7 cellular contexts compared by ENCODE assay signal in the genomic region with DNA sequence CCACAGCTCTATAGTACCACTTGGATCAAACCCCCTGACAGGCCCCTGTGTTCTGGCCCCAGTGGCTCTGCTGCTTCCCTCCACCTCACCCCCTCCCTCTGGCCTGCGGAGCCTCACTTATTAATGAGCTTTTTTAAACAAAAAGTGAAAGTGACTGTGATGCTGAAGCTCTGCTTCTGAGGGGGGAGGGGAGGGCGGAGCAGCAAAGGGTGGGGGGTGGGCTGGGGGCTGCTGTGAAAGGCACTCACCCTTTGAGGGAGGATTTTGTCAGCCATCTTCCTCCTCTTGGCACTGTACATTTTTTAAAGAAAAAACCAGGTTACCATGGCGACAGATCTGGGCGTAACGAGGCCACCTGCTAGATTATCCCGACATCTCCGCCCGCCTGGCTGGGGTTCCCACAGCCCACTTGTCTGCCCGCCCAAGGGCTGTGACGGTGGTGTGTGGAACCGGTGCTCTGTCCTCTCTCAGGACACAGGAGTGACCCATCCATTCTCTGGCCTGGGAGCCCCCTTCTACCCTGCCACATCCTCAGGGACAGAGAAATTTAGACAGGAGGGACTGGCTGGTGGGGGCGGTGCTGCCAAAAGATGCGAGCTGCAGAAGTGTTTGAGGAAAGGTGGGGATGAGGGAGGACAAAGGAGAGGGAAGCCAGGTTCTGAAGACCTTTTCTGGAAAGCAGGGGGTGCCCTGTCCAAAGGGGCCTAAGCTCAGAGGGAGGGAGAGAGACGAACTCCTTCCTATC. TPM values are rescaled to one million over a fixed set of nuclear protein-coding genes. Genes with fewer than 3 reads are reported as not detected.
DNase-seq lines count a peak whose midpoint lies in the region; TF ChIP-seq lines count a peak whose summit lies in the region.
"Had no signal": no experiment of that assay in that cellular context is flagged by ENCODE, and none has a peak within 500 bp of the region (broad histone marks: within the 10 kb centered on the region; RNA-seq: fewer than 3 reads in every experiment).

No MANE protein-coding gene starts in this region.

- CTCF ChIA-PET in activated CD4-positive, alpha-beta memory T cell treated with anti-CD3 and anti-CD28 coated beads for 36 hours (lab: Charles Lee): interaction anchor here (0.5 to 3.8 kb wide), 41 partner anchors 9 to 186 kb away, joined by 3 to 62 read pairs (median 4); a partner anchor contains a TSS

- H3K4me3 Mint-ChIP-seq in activated CD4-positive, alpha-beta memory T cell treated with anti-CD3 and anti-CD28 coated beads for 36 hours: peak overlapping the region; percentile 38
- no peak overlapping the region for H3K4me3 Mint-ChIP-seq in osteocyte (ENCODE audit: unreplicated experiment)

- H3K9me3 Mint-ChIP-seq in activated CD4-positive, alpha-beta memory T cell treated with anti-CD3 and anti-CD28 coated beads for 36 hours: no peaks in the 10 kb centered on the region
- no peaks in the 10 kb centered on the region for H3K9me3 Mint-ChIP-seq in osteocyte (ENCODE audit: unreplicated experiment)

- peaks cover 25% of the 10 kb centered on the region for H3K27me3 Mint-ChIP-seq in activated CD4-positive, alpha-beta memory T cell treated with anti-CD3 and anti-CD28 coated beads for 36 hours
- no peaks in the 10 kb centered on the region for H3K27me3 Mint-ChIP-seq in osteocyte (ENCODE audit: unreplicated experiment)

- no peak overlapping the region for H3K27ac ChIP-seq in uterus

- no peak overlapping the region for H3K27ac Mint-ChIP-seq in activated CD4-positive, alpha-beta memory T cell treated with anti-CD3 and anti-CD28 coated beads for 36 hours
- H3K27ac Mint-ChIP-seq in osteocyte (ENCODE audit: unreplicated experiment): peak overlapping the region; percentile 31

- no peak overlapping the region for H3K4me3 ChIP-seq in uterus

- TF ChIP-seq CTCF in osteocyte (IDR thresholded peaks at IDR 0.05) (no peak), uterus (IDR thresholded peaks at IDR 0.05) (no peak)

- POLR2A ChIA-PET in activated CD4-positive, alpha-beta memory T cell treated with anti-CD3 and anti-CD28 coated beads for 36 hours (lab: Charles Lee): interaction anchor here (0.6 to 2.9 kb wide), 3 partner anchors 10 to 16 kb away, joined by 3 to 19 read pairs (median 5); a partner anchor contains a TSS

- H3K4me1 ChIP-seq in uterus: peaks cover 0 to 22% of the 10 kb centered on the region in 2 donors

- H3K36me3 ChIP-seq in uterus: no peaks in the 10 kb centered on the region

- H3K9me3 ChIP-seq in uterus: no peaks in the 10 kb centered on the region

- no peaks in the 10 kb centered on the region for H3K27me3 ChIP-seq in uterus

- DNase-seq in NCI-H2081 (lab: John Stamatoyannopoulos, UW): peak; percentile 25 to 35
- no peak for DNase-seq in NCI-H2081 treated with DMSO at 0.1 percent for 48 hours (lab: John Stamatoyannopoulos, UW)
- DNase-seq in activated CD4-positive, alpha-beta memory T cell treated with anti-CD3 and anti-CD28 coated beads for 36 hours: peak; percentile 45
- DNase-seq in osteocyte (ENCODE audit: extremely low spot score, unreplicated experiment): no peak
- DNase-seq in uterus: no peak
- DNase-seq in GOT3 (lab: John Stamatoyannopoulos, UW): no peak

- no peak for TF ChIP-seq POLR2A in uterus (IDR thresholded peaks at IDR 0.05)

- intact Hi-C loops in activated CD4-positive, alpha-beta memory T cell treated with anti-CD3 and anti-CD28 coated beads for 36 hours (cut with micrococcal nuclease): loop anchor here (1.0 to 2.0 kb wide), 5 partner anchors 10 to 119 kb away; a partner anchor contains a TSS
- intact Hi-C loops in uterus (cut with DNase I; ENCODE audit: low total_unique reads): loop anchor here (10.0 kb wide), 1 partner anchor 61 kb away; no protein-coding TSS in a partner anchor

- H3K4me1 Mint-ChIP-seq in activated CD4-positive, alpha-beta memory T cell treated with anti-CD3 and anti-CD28 coated beads for 36 hours (ENCODE audit: low read depth): peaks cover 35% of the 10 kb centered on the region
- H3K4me1 Mint-ChIP-seq in osteocyte (ENCODE audit: unreplicated experiment): peaks cover 37% of the 10 kb centered on the region

- peaks cover 7% of the 10 kb centered on the region for H3K36me3 Mint-ChIP-seq in activated CD4-positive, alpha-beta memory T cell treated with anti-CD3 and anti-CD28 coated beads for 36 hours
- peaks cover 21% of the 10 kb centered on the region for H3K36me3 Mint-ChIP-seq in osteocyte (ENCODE audit: unreplicated experiment)

RNA-seq across cellular contexts. Expression of a gene that starts 4.9 kb away (rescaled TPM):
- total RNA-seq in activated CD4-positive, alpha-beta memory T cell treated with anti-CD3 and anti-CD28 coated beads for 36 hours: 1 to 10 TPM; 4.4 to 5.5 TPM
- 88.7 and 96.9 TPM in 2 replicates for total RNA-seq in osteocyte
- total RNA-seq in uterus: 10 to 100 TPM; 21.3 to 80.7 (median 43.3) TPM

RNA-seq across cellular contexts. Expression of a gene that starts 11.3 kb away (rescaled TPM):
- 10 to 100 TPM; 33.6 to 34.2 TPM for total RNA-seq in activated CD4-positive, alpha-beta memory T cell treated with anti-CD3 and anti-CD28 coated beads for 36 hours
- 89.5 and 93.2 TPM in 2 replicates for total RNA-seq in osteocyte
- total RNA-seq in uterus: 10 to 100 TPM; 18.5 to 32.6 (median 31.2) TPM

RNA-seq across cellular contexts. Expression of a gene that starts 16.6 kb away (rescaled TPM):
- 10 to 100 TPM; 41.1 to 41.2 TPM for total RNA-seq in activated CD4-positive, alpha-beta memory T cell treated with anti-CD3 and anti-CD28 coated beads for 36 hours
- total RNA-seq in osteocyte (43.9 and 47.5 TPM in 2 replicates), uterus (10 to 100 TPM in 3 of 4 donors, 1 to 10 TPM in 1; 6.8 to 39.2 (median 37.7) TPM)

RNA-seq across cellular contexts. Expression of a gene that starts 33.3 kb away (rescaled TPM):
- not detected for total RNA-seq in activated CD4-positive, alpha-beta memory T cell treated with anti-CD3 and anti-CD28 coated beads for 36 hours
- total RNA-seq in osteocyte (1.1 TPM in 1 of 2 replicates, not detected in the other), uterus (1 to 10 TPM in 1 of 4 donors, not detected in 3; 4.4 TPM)
- total RNA-seq: epithelial cell of proximal tubule had no signal

RNA-seq across cellular contexts. Expression of a gene that starts 56.5 kb away (rescaled TPM):
- total RNA-seq in activated CD4-positive, alpha-beta memory T cell treated with anti-CD3 and anti-CD28 coated beads for 36 hours: not detected
- total RNA-seq in osteocyte: not detected in 2 replicates
- total RNA-seq in uterus: not detected
- total RNA-seq: epithelial cell of proximal tubule had no signal

Comparison
In these comparisons a context has a peak if more than half of its experiments do, and no peak if none do; other contexts are left out.
1. DNase-seq: peak in NCI-H2081 (2 of 2) and activated CD4-positive, alpha-beta memory T cell treated with anti-CD3 and anti-CD28 coated beads for 36 hours (single experiment); none in NCI-H2081 treated with DMSO at 0.1 percent for 48 hours (single experiment), osteocyte (single experiment), uterus (0 of 2) and GOT3 (single experiment).